In the genomic region with DNA sequence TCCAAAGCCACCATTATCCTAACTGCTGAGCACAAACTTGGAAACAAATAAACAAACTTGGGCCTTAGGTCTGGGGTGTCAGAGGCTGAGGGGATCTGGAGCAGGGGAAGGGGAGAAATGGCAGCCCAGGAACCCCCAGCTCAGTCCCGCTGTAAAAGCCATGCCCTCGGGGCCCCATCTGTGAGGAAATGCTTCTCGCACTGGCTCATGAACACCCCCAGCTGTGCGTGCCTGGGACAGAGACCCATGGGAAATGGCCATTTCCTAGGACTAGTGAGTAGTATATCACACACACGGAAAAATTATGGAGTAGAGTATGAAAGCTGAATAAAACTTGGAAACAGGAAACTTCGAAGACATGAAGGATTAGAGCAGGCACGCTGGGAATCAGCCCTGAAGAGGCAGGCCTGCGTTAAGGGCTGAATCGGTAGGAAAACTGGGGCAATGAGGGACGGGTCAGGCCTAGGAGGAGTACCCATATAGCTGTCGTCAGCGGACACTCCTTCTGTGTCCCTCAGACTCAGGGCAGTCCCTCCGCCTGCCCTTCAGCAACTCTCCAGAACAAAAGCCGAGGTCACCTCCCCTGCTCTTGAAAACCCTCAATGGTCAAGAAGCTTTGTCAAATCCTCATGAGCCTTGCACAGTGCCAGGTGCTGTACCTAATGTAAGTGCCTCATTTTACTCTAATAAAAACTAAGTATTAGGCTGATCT, we compare ENCODE assay signal across 20 cellular contexts.
A peak's percentile ranks its signal among the peaks of the same experiment; 100 is the strongest.
DNase-seq lines count a peak whose midpoint lies in the region; ATAC-seq, FAIRE-seq and TF ChIP-seq lines count a peak whose summit lies in the region.
"Had no signal": no experiment of that assay in that cellular context is flagged by ENCODE, and none has a peak within 500 bp of the region (broad histone marks: within the 10 kb centered on the region; RNA-seq: fewer than 3 reads in every experiment).

No MANE protein-coding gene starts in this region.

- H3K27ac Mint-ChIP-seq in activated naive CD4-positive, alpha-beta T cell treated with anti-CD3 and anti-CD28 coated beads, Interleukin-2, amount 50 U/mL, for 24 hours = peak overlapping the region; percentile 12
- H3K27ac Mint-ChIP-seq in activated naive CD4-positive, alpha-beta T cell treated with anti-CD3 and anti-CD28 coated beads, Interleukin-2, amount 10 ng/mL, durations not matched to agents 7 days and 5 days = no peak overlapping the region
- H3K27ac Mint-ChIP-seq in nephron = peak overlapping the region in 2 of 3 experiments; percentile 5 to 35

- TF ChIP-seq CTCF in bronchial epithelial cell (IDR thresholded peaks at IDR 0.05; ENCODE audit: insufficient read depth, low read length, severe bottlenecking) (no peak), nephron (IDR thresholded peaks at IDR 0.05; ENCODE audit: unreplicated experiment in 3 of 3) (no peak), transverse colon (IDR thresholded peaks at IDR 0.05) (no peak)

- H3K4me3 ChIP-seq in bronchial epithelial cell (ENCODE audit: low read depth, low read length) (no peak overlapping the region), transverse colon (no peak overlapping the region)
- H3K4me3 ChIP-seq: A549, MG63 had no signal

- H3K9me3 ChIP-seq in transverse colon = no peaks in the 10 kb centered on the region
- H3K9me3 ChIP-seq: A549, MG63 had no signal

- H3K4me1 Mint-ChIP-seq in activated naive CD4-positive, alpha-beta T cell treated with anti-CD3 and anti-CD28 coated beads, Interleukin-2, amount 50 U/mL, for 24 hours = no peaks in the 10 kb centered on the region
- H3K4me1 Mint-ChIP-seq in activated naive CD4-positive, alpha-beta T cell treated with anti-CD3 and anti-CD28 coated beads, Interleukin-2, amount 10 ng/mL, durations not matched to agents 7 days and 5 days = peaks cover 16% of the 10 kb centered on the region
- H3K4me1 Mint-ChIP-seq in nephron = peaks cover 10% of the 10 kb centered on the region

- H3K27me3 Mint-ChIP-seq in activated naive CD4-positive, alpha-beta T cell treated with anti-CD3 and anti-CD28 coated beads, Interleukin-2, amount 50 U/mL, for 24 hours = no peaks in the 10 kb centered on the region
- no peaks in the 10 kb centered on the region for H3K27me3 Mint-ChIP-seq in activated naive CD4-positive, alpha-beta T cell treated with anti-CD3 and anti-CD28 coated beads, Interleukin-2, amount 10 ng/mL, durations not matched to agents 7 days and 5 days
- H3K27me3 Mint-ChIP-seq in nephron (ENCODE audit: low read depth) = no peaks in the 10 kb centered on the region
- H3K27me3 Mint-ChIP-seq: CD4-positive, CD25-positive, alpha-beta regulatory T cell had no signal

- peaks cover 31% of the 10 kb centered on the region for H3K36me3 Mint-ChIP-seq in activated naive CD4-positive, alpha-beta T cell treated with anti-CD3 and anti-CD28 coated beads, Interleukin-2, amount 50 U/mL, for 24 hours
- peaks cover 19% of the 10 kb centered on the region for H3K36me3 Mint-ChIP-seq in activated naive CD4-positive, alpha-beta T cell treated with anti-CD3 and anti-CD28 coated beads, Interleukin-2, amount 10 ng/mL, durations not matched to agents 7 days and 5 days
- H3K36me3 Mint-ChIP-seq in nephron (ENCODE audit: low read depth) = peaks cover 53% of the 10 kb centered on the region

- H3K36me3 ChIP-seq in bronchial epithelial cell (ENCODE audit: control insufficient read depth, insufficient read depth, low read length) (peaks cover 9% of the 10 kb centered on the region), transverse colon (peaks cover 0 to 18% (median 8%) of the 10 kb centered on the region in 4 donors)

- peaks cover 7% of the 10 kb centered on the region for H3K9me3 Mint-ChIP-seq in activated naive CD4-positive, alpha-beta T cell treated with anti-CD3 and anti-CD28 coated beads, Interleukin-2, amount 50 U/mL, for 24 hours
- H3K9me3 Mint-ChIP-seq in activated naive CD4-positive, alpha-beta T cell treated with anti-CD3 and anti-CD28 coated beads, Interleukin-2, amount 10 ng/mL, durations not matched to agents 7 days and 5 days = no peaks in the 10 kb centered on the region
- H3K9me3 Mint-ChIP-seq in nephron = no peaks in the 10 kb centered on the region
- H3K9me3 Mint-ChIP-seq: CD4-positive, CD25-positive, alpha-beta regulatory T cell had no signal

- WGBS in transverse colon (ENCODE audit: low coverage in 1 of 2), 2 donors = 80 to 91% methylated on average over 1 to 14 of the region's 14 CpGs

- ATAC-seq in GM18511 (IDR thresholded peaks at IDR 0.05; ENCODE audit: unreplicated experiment) (no peak), HG02623 (IDR thresholded peaks at IDR 0.05; ENCODE audit: unreplicated experiment) (no peak)

- TF ChIP-seq EP300 in transverse colon (IDR thresholded peaks at IDR 0.05; ENCODE audit: low read depth) = no peak

- in situ Hi-C loops in transverse colon (cut with MboI; ENCODE audit: low pct_ligation_motif_present in 1 of 4, low pct_unique_long_range_greater_than_20kb in 1 of 4, low sequenced_read_pairs in 3 of 4) = no loop called here

- CTCF ChIA-PET in activated naive CD4-positive, alpha-beta T cell treated with anti-CD3 and anti-CD28 coated beads, Interleukin-2, amount 10 ng/mL, durations not matched to agents 7 days and 5 days (lab: Charles Lee) = interaction anchor here (1.2 kb wide), 1 partner anchor 11 kb away, joined by 5 read pairs; no protein-coding TSS in a partner anchor

- DNase-seq in activated naive CD4-positive, alpha-beta T cell treated with anti-CD3 and anti-CD28 coated beads, Interleukin-2, amount 10 ng/mL, durations not matched to agents 7 days and 5 days = no peak
- DNase-seq in bronchial epithelial cell (ENCODE audit: low read depth) = no peak
- DNase-seq in transverse colon = no peak
- no peak for DNase-seq in effector CD4-positive, alpha-beta T cell
- DNase-seq: CD4-positive, CD25-positive, alpha-beta regulatory T cell; DMS79 treated with DMSO at 0.1 percent for 48 hours; MG63; NCI-H1092 treated with DMSO at 0.1 percent for 48 hours; NCI-H1694; NCI-H345; NCI-H69; NK-92 treated with Interleukin-12 subunit alpha and Interleukin-12 subunit beta, amount 100 ng/mL, for 24 hours; OCI-M1 had no signal

- no peaks in the 10 kb centered on the region for H3K4me1 ChIP-seq in transverse colon
- H3K4me1 ChIP-seq: A549 had no signal

- no peak for TF ChIP-seq POLR2A in transverse colon (IDR thresholded peaks at IDR 0.05)

- FAIRE-seq in bronchial epithelial cell (lab: Jason Lieb, UNC) = peak; percentile 28
- FAIRE-seq: A549, HepG2 had no signal

- H3K27me3 ChIP-seq in bronchial epithelial cell (ENCODE audit: control insufficient read depth, insufficient read depth, low read length) = no peaks in the 10 kb centered on the region
- no peaks in the 10 kb centered on the region for H3K27me3 ChIP-seq in transverse colon
- H3K27me3 ChIP-seq: MG63 had no signal

- no peak overlapping the region for H3K4me3 Mint-ChIP-seq in activated naive CD4-positive, alpha-beta T cell treated with anti-CD3 and anti-CD28 coated beads, Interleukin-2, amount 50 U/mL, for 24 hours
- H3K4me3 Mint-ChIP-seq in activated naive CD4-positive, alpha-beta T cell treated with anti-CD3 and anti-CD28 coated beads, Interleukin-2, amount 10 ng/mL, durations not matched to agents 7 days and 5 days = no peak overlapping the region
- H3K4me3 Mint-ChIP-seq in nephron = no peak overlapping the region
- H3K4me3 Mint-ChIP-seq: CD4-positive, CD25-positive, alpha-beta regulatory T cell had no signal

- H3K27ac ChIP-seq in transverse colon = no peak overlapping the region
- H3K27ac ChIP-seq: A549, KMS-11 had no signal

- intact Hi-C loops in transverse colon (cut with DNase I; ENCODE audit: low total_unique reads) = no loop called here
